20 cellular contexts compared by ENCODE assay signal in genomic region chr4:169854090-169854489, GRCh38.
"Had no signal": no experiment of that assay in that cellular context is flagged by ENCODE, and none has a peak within 500 bp of the region (broad histone marks: within the 10 kb centered on the region; RNA-seq: fewer than 3 reads in every experiment).

No MANE protein-coding gene starts in this region.

- H3K27ac ChIP-seq: esophagus squamous epithelium, neutrophil, parathyroid adenoma, stomach, testis, upper lobe of right lung, WERI-Rb-1 had no signal

- FAIRE-seq: colon had no signal

- H3K4me3 ChIP-seq: esophagus squamous epithelium, stomach, testis, upper lobe of right lung had no signal

- H3K4me1 ChIP-seq: parathyroid adenoma, stomach, testis, upper lobe of right lung had no signal

- H3K9me3 ChIP-seq: esophagus squamous epithelium, neutrophil, stomach, testis, upper lobe of right lung had no signal

- H3K27me3 ChIP-seq: esophagus squamous epithelium, testis, upper lobe of right lung had no signal

- H3K36me3 ChIP-seq: esophagus squamous epithelium, neutrophil, stomach, upper lobe of right lung, WERI-Rb-1 had no signal

- H3K79me2 ChIP-seq: parathyroid adenoma had no signal

- DNase-seq: activated CD4-positive, alpha-beta T cell treated with anti-CD3 and anti-CD28 coated beads for 36 hours; activated CD8-positive, alpha-beta memory T cell treated with anti-CD3 and anti-CD28 coated beads, Interleukin-2, amount 50 U/mL, for 4 hours; activated CD8-positive, alpha-beta T cell treated with anti-CD3 and anti-CD28 coated beads, Interleukin-2, amount 10 ng/mL, durations not matched to agents 7 days and 5 days; activated gamma-delta T cell; activated T-cell treated with anti-CD3 and anti-CD28 coated beads, Interleukin-2, amount 50 U/mL, for 48 hours; caudate nucleus; esophagus squamous epithelium; glutamatergic neuron; kidney glomerular epithelial cell; mesendoderm; natural killer cell; stimulated activated CD4-positive, alpha-beta T cell treated with anti-CD3 and anti-CD28 coated beads, Interleukin-1b, Interleukin-23, amount 100 ng/mL, for 48 hours; stomach; testis; upper lobe of right lung; WERI-Rb-1 had no signal

- H2AFZ ChIP-seq: parathyroid adenoma had no signal

- H3K9ac ChIP-seq: parathyroid adenoma had no signal

- ATAC-seq: activated CD4-positive, alpha-beta T cell treated with anti-CD3 and anti-CD28 coated beads for 36 hours; activated CD8-positive, alpha-beta T cell treated with anti-CD3 and anti-CD28 coated beads, Interleukin-2, amount 10 ng/mL, durations not matched to agents 7 days and 5 days; activated naive CD4-positive, alpha-beta T cell treated with anti-CD3 and anti-CD28 coated beads, Interleukin-2, amount 50 U/mL, for 72 hours; natural killer cell; upper lobe of right lung had no signal
